1 cellular context compared by ENCODE assay signal in the genomic region with DNA sequence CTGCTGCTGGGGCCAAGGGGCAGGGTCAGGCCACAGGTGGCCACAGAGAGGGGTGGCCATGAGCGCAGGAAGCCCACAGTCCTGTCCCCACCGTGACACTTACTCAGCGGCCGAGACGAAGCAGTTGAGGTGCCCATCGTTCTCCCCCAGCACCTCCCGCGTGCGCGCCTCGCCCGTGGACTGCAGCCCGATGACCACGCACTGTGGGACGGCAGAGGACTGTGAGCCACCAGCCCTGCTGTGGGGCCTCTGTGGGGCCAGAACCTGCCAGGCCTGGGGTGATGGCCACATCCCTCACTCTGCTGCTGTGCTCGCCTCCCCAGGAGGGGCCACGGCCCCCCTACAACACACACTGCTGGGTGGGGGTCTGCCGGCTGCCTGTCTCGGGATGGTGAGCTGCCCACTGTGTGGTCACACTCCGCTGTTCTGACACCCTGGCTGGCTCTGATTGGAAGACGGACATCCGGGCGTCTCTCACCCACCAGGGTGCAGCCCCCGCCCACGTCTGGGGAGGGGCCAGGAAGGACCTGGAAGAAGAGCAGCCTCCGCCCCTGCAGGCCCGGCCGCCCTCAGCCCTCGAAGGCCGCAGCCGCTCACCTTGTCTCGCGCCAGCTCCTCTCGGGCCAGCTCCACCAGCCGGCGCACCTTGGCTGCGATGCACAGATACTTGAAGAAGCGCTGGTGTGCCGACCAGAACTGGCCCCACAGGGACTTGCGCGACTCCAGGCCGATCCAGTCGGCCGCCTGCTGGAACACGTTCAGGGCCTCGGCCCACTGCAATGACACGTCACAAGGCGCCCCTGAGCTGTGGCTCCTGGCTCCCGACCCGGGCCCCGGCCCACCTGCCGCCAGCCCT.
TF ChIP-seq lines count a peak whose summit lies in the region.

No MANE protein-coding gene starts in this region.

TF ChIP-seq in WTC11, 78 proteins besides CTCF, POLR2A, EP300 and RAD21 (continued from another document):
- TF ChIP-seq, protein P1, sequence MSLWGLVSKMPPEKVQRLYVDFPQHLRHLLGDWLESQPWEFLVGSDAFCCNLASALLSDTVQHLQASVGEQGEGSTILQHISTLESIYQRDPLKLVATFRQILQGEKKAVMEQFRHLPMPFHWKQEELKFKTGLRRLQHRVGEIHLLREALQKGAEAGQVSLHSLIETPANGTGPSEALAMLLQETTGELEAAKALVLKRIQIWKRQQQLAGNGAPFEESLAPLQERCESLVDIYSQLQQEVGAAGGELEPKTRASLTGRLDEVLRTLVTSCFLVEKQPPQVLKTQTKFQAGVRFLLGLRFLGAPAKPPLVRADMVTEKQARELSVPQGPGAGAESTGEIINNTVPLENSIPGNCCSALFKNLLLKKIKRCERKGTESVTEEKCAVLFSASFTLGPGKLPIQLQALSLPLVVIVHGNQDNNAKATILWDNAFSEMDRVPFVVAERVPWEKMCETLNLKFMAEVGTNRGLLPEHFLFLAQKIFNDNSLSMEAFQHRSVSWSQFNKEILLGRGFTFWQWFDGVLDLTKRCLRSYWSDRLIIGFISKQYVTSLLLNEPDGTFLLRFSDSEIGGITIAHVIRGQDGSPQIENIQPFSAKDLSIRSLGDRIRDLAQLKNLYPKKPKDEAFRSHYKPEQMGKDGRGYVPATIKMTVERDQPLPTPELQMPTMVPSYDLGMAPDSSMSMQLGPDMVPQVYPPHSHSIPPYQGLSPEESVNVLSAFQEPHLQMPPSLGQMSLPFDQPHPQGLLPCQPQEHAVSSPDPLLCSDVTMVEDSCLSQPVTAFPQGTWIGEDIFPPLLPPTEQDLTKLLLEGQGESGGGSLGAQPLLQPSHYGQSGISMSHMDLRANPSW (CRISPR knock-in tag; conservative IDR thresholded peaks at IDR 0.05; ENCODE audit: low read depth): no peak
- TF ChIP-seq, protein P2, sequence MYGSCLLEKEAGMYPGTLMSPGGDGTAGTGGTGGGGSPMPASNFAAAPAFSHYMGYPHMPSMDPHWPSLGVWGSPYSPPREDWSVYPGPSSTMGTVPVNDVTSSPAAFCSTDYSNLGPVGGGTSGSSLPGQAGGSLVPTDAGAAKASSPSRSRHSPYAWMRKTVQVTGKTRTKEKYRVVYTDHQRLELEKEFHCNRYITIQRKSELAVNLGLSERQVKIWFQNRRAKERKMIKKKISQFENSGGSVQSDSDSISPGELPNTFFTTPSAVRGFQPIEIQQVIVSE (CRISPR knock-in tag; IDR thresholded peaks at IDR 0.05; ENCODE audit: borderline replicate concordance): no peak
- TF ChIP-seq, protein P3, sequence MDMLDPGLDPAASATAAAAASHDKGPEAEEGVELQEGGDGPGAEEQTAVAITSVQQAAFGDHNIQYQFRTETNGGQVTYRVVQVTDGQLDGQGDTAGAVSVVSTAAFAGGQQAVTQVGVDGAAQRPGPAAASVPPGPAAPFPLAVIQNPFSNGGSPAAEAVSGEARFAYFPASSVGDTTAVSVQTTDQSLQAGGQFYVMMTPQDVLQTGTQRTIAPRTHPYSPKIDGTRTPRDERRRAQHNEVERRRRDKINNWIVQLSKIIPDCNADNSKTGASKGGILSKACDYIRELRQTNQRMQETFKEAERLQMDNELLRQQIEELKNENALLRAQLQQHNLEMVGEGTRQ (CRISPR knock-in tag; IDR thresholded peaks at IDR 0.05): no peak
- TF ChIP-seq ZNF232 (CRISPR knock-in tag; IDR thresholded peaks at IDR 0.05) (no peak), PRRX2 (CRISPR knock-in tag; IDR thresholded peaks at IDR 0.05) (no peak), CREM (CRISPR knock-in tag; IDR thresholded peaks at IDR 0.05) (no peak)
- TF ChIP-seq, protein P4, sequence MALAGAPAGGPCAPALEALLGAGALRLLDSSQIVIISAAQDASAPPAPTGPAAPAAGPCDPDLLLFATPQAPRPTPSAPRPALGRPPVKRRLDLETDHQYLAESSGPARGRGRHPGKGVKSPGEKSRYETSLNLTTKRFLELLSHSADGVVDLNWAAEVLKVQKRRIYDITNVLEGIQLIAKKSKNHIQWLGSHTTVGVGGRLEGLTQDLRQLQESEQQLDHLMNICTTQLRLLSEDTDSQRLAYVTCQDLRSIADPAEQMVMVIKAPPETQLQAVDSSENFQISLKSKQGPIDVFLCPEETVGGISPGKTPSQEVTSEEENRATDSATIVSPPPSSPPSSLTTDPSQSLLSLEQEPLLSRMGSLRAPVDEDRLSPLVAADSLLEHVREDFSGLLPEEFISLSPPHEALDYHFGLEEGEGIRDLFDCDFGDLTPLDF (CRISPR knock-in tag; IDR thresholded peaks at IDR 0.05): no peak
